8 cellular contexts compared by ENCODE assay signal in genomic region chr6:33080127-33081089, GRCh38. TPM values are rescaled to one million over a fixed set of nuclear protein-coding genes. Genes with fewer than 3 reads are reported as not detected.
A peak's percentile ranks its signal among the peaks of the same experiment; 100 is the strongest.
DNase-seq lines count a peak whose midpoint lies in the region; ATAC-seq, FAIRE-seq and TF ChIP-seq lines count a peak whose summit lies in the region.

No MANE protein-coding gene starts in this region.

- ATAC-seq in T-cell (replicated peaks in 1 of 4) (no peak), GM21381 (IDR thresholded peaks at IDR 0.05; ENCODE audit: unreplicated experiment) (no peak), HG03097 (IDR thresholded peaks at IDR 0.05; ENCODE audit: low FRiP score, unreplicated experiment) (no peak)
- ATAC-seq in naive thymus-derived CD8-positive, alpha-beta T cell, result no peak

- intact Hi-C loops in Caco-2 (cut with micrococcal nuclease; ENCODE audit: unreplicated experiment), result no loop called here

- no peaks in the 10 kb centered on the region for H3K27me3 ChIP-seq in Caco-2 (replicated peaks; ENCODE audit: control insufficient read depth, insufficient read depth, low read length)

- CTCF ChIA-PET in T-cell (lab: Charles Lee), result interaction anchor here (0.6 to 1.2 kb wide), 2 partner anchors 51 to 837 kb away, joined by 3 read pairs; no protein-coding TSS in a partner anchor
- CTCF ChIA-PET in Caco-2 (lab: Charles Lee), result no interaction called here

- TF ChIP-seq CTCF in D721Med (IDR thresholded peaks at IDR 0.05; ENCODE audit: insufficient read depth, missing control alignments), result no peak
- TF ChIP-seq CTCF in foreskin fibroblast (IDR thresholded peaks at IDR 0.05; ENCODE audit: low read depth, low read length), result no peak
- TF ChIP-seq CTCF in Caco-2 (IDR thresholded peaks at IDR 0.05; ENCODE audit: insufficient read depth in 1 of 2, low read depth in 1 of 2, low read length in 1 of 2, severe bottlenecking in 1 of 2, unreplicated experiment in 1 of 2), result no peak

- H3K27ac Mint-ChIP-seq in T-cell (no peak overlapping the region), Caco-2 (ENCODE audit: unreplicated experiment) (no peak overlapping the region)
- H3K27ac Mint-ChIP-seq in naive thymus-derived CD8-positive, alpha-beta T cell, result peak overlapping the region in 7 of 10 donors; percentile 46 to 77 (median 53)

- H3K9me3 Mint-ChIP-seq in T-cell (no peaks in the 10 kb centered on the region), Caco-2 (ENCODE audit: unreplicated experiment) (peaks cover 17% of the 10 kb centered on the region)
- H3K9me3 Mint-ChIP-seq in naive thymus-derived CD8-positive, alpha-beta T cell, result no peaks in the 10 kb centered on the region

- no peak for FAIRE-seq in D721Med (lab: Jason Lieb, UNC)

- no peaks in the 10 kb centered on the region for H3K36me3 ChIP-seq in Caco-2 (ENCODE audit: control insufficient read depth, insufficient read depth, low read length)

- H3K4me3 ChIP-seq in foreskin fibroblast (ENCODE audit: low read depth in 1 of 2, low read length in 2 of 2) (peak overlapping the region; percentile 53 to 62), Caco-2 (ENCODE audit: low read depth, low read length) (no peak overlapping the region)

- H3K4me1 Mint-ChIP-seq in T-cell (peaks cover 43 to 62% (median 54%) of the 10 kb centered on the region in 3 donors), Caco-2 (ENCODE audit: low read depth, unreplicated experiment) (no peaks in the 10 kb centered on the region)
- H3K4me1 Mint-ChIP-seq in naive thymus-derived CD8-positive, alpha-beta T cell, result peaks cover 33 to 76% (median 61%) of the 10 kb centered on the region in 4 donors

- no peaks in the 10 kb centered on the region for H3K4me1 ChIP-seq in Caco-2

- H3K27me3 Mint-ChIP-seq in T-cell (peaks cover 0 to 3% of the 10 kb centered on the region in 2 donors), Caco-2 (ENCODE audit: insufficient read depth, unreplicated experiment) (peaks cover 22% of the 10 kb centered on the region)
- H3K27me3 Mint-ChIP-seq in naive thymus-derived CD8-positive, alpha-beta T cell, result peaks cover 0 to 6% (median 0%) of the 10 kb centered on the region in 5 donors

- POLR2A ChIA-PET in T-cell (lab: Charles Lee), result interaction anchor here in 1 of 2 donors (1.0 kb wide), 1 partner anchor 27 kb away, joined by 3 read pairs; no protein-coding TSS in a partner anchor
- POLR2A ChIA-PET in naive thymus-derived CD8-positive, alpha-beta T cell (lab: Charles Lee), result interaction anchor here (0.5 kb wide), 1 partner anchor 175 kb away, joined by 3 read pairs; no protein-coding TSS in a partner anchor
- POLR2A ChIA-PET in Caco-2 (lab: Charles Lee), result no interaction called here

- H3K4me3 Mint-ChIP-seq in T-cell (peak overlapping the region; percentile 31 to 65 (median 45)), Caco-2 (ENCODE audit: unreplicated experiment) (no peak overlapping the region)
- H3K4me3 Mint-ChIP-seq in naive thymus-derived CD8-positive, alpha-beta T cell, result peak overlapping the region in 8 of 10 donors; percentile 43 to 81 (median 64)

- BruUV-seq in Caco-2 (replicated peaks; lab: Mats Ljungman, UMichigan), result no TSS peak

- peaks cover 27% of the 10 kb centered on the region for H3K36me3 Mint-ChIP-seq in T-cell
- peaks cover 4 to 34% (median 4%) of the 10 kb centered on the region in 3 donors for H3K36me3 Mint-ChIP-seq in naive thymus-derived CD8-positive, alpha-beta T cell
- H3K36me3 Mint-ChIP-seq in Caco-2 (ENCODE audit: insufficient read depth, unreplicated experiment), result no peaks in the 10 kb centered on the region

- H3K9me3 ChIP-seq in Caco-2, result no peaks in the 10 kb centered on the region

- DNase-seq in D721Med (ENCODE audit: insufficient read length, low spot score), result peak; percentile 46
- peak in 1 of 34 experiments; percentile 12 for DNase-seq in T-cell
- DNase-seq in foreskin fibroblast, result peak; percentile 60 to 75
- no peak for DNase-seq in naive thymus-derived CD8-positive, alpha-beta T cell
- no peak for DNase-seq in Caco-2
- DNase-seq in stimulated activated CD4-positive, alpha-beta T cell treated with anti-CD3 and anti-CD28 coated beads, Interleukin-4, amount 100 ng/mL, for 4 hours, result no peak

RNA-seq across cellular contexts. Expression of gene HLA-DPB1, which starts 4.6 kb away (rescaled TPM):
- total RNA-seq in T-cell, result 10 to 100 TPM; 41.2 to 78.9 (median 58.4) TPM
- 10 to 100 TPM; 42.8 to 44.0 TPM for total RNA-seq in naive thymus-derived CD8-positive, alpha-beta T cell
- polyA plus RNA-seq in naive thymus-derived CD8-positive, alpha-beta T cell, result 100 to 1,000 TPM in 2 of 3 donors, 10 to 100 TPM in 1; 62.2 to 228 (median 186) TPM
- not detected in 2 replicates for total RNA-seq in Caco-2 (2022)

RNA-seq across cellular contexts. Expression of gene HLA-DPA1, which starts 7.0 kb away (rescaled TPM):
- total RNA-seq in T-cell, result 10 to 100 TPM; 29.6 to 68.4 (median 35.9) TPM
- total RNA-seq in naive thymus-derived CD8-positive, alpha-beta T cell, result 10 to 100 TPM; 32.6 to 35.9 TPM
- polyA plus RNA-seq in naive thymus-derived CD8-positive, alpha-beta T cell, result 100 to 1,000 TPM in 1 of 3 donors, 10 to 100 TPM in 2; 19.5 to 121 (median 77.1) TPM
- total RNA-seq in Caco-2 (2022), result not detected in 2 replicates

Comparison
In these comparisons a context has a peak if more than half of its experiments do, and no peak if none do; other contexts are left out.
1. DNase-seq: peak in D721Med (single experiment) and foreskin fibroblast (2 of 2); none in naive thymus-derived CD8-positive, alpha-beta T cell (0 of 10), Caco-2 (0 of 2) and stimulated activated CD4-positive, alpha-beta T cell treated with anti-CD3 and anti-CD28 coated beads, Interleukin-4, amount 100 ng/mL, for 4 hours (0 of 2).
2. H3K27ac Mint-ChIP-seq: peak in naive thymus-derived CD8-positive, alpha-beta T cell (7 of 10); none in T-cell (0 of 2) and Caco-2 (single experiment).
3. RNA of gene HLA-DPB1, which starts 4.6 kb away (total RNA-seq): 41.2 to 78.9 TPM in T-cell and 42.8 to 44.0 TPM in naive thymus-derived CD8-positive, alpha-beta T cell; not detected in Caco-2; every median in the first group is over 10 times any median in the second.
4. RNA of gene HLA-DPA1, which starts 7.0 kb away (total RNA-seq): 32.6 to 35.9 TPM in naive thymus-derived CD8-positive, alpha-beta T cell and 29.6 to 68.4 TPM in T-cell; not detected in Caco-2; every median in the first group is over 10 times any median in the second.